In the genomic region with DNA sequence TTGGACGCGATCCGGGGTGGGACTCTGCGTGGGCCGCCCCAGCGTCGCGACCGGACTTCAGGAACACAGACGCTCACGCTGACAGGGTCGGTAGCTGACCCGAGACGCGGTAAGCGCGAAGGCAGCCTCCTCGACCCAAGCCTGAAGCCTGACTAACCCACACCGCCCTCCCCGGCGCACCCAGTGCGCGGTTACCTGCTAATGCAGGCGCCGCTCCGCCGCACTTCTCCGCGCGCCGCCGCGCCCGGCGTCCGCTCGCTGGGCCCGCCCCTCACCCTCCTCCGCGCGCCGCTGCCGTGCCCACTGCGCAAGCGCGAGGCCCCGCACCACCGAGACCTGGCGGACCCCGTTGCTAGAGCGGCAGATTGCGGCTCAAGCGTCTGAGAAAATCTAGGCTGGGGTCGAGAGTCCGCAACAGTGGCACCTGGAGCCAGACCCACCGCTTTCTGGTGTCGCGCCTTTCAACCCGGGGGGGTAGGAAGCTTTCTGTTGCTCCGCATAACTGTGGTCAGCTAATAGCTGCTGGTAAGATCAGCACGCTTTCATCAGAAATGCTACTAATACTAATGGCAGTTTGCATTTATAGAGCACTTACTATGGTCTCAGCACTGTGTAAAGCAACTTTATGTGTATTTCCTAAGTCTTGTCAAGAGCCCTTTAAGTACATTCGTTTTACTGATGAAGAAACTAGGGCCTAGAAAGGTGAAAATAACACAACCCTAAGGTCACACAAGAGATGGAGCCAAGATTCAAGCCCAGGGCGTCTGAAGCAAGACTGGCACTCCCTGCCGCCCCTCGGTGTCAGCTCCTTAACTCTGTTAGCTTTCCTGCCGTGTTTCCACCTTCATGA, we compare ENCODE assay signal across 8 cellular contexts. TPM values are rescaled to one million over a fixed set of nuclear protein-coding genes. Genes with fewer than 3 reads are reported as not detected.
A peak's percentile ranks its signal among the peaks of the same experiment; 100 is the strongest.
DNase-seq lines count a peak whose midpoint lies in the region; TF ChIP-seq lines count a peak whose summit lies in the region.

A gene with protein sequence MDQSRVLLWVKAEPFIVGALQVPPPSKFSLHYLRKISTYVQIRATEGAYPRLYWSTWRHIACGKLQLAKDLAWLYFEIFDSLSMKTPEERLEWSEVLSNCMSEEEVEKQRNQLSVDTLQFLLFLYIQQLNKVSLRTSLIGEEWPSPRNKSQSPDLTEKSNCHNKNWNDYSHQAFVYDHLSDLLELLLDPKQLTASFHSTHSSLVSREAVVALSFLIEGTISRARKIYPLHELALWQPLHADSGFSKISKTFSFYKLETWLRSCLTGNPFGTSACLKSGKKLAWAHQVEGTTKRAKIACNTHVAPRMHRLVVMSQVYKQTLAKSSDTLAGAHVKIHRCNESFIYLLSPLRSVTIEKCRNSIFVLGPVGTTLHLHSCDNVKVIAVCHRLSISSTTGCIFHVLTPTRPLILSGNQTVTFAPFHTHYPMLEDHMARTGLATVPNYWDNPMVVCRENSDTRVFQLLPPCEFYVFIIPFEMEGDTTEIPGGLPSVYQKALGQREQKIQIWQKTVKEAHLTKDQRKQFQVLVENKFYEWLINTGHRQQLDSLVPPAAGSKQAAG (minus strand): TSS at position 268 of the 850 bp plus-strand sequence. CDS start 3,010 bp downstream, outside the sequence.

- TF ChIP-seq CTCF in HFF-Myc (IDR thresholded peaks at IDR 0.05; ENCODE audit: low read depth, low read length, missing control alignments) (no peak), SK-N-SH (IDR thresholded peaks at IDR 0.05) (no peak)

- WGBS in SK-N-SH (ENCODE audit: low lambda C conversion rate) = 9% methylated on average over 13 of the region's 66 CpGs

- no peak for TF ChIP-seq RAD21 in SK-N-SH (IDR thresholded peaks at IDR 0.05; ENCODE audit: low read length)

- DNase-seq in GM04504 (ENCODE audit: low read depth) = peak; percentile 70
- peak; percentile 70 for DNase-seq in HFF-Myc (ENCODE audit: extremely low read depth, low read depth)
- peak; percentile 93 for DNase-seq in NAMALWA (ENCODE audit: low spot score)
- DNase-seq in SK-N-SH = peak; percentile 95
- peak; percentile 90 for DNase-seq in activated naive CD4-positive, alpha-beta T cell treated with anti-CD3 and anti-CD28 coated beads, Interleukin-2, amount 50 U/mL, for 16 hours
- DNase-seq in germinal center (ENCODE audit: low spot score) = peak; percentile 89
- peak; percentile 24 for DNase-seq in non-pigmented ciliary epithelial cell (ENCODE audit: low read depth)
- peak; percentile 22 to 94 (median 85) for DNase-seq in substantia nigra (lab: John Stamatoyannopoulos, UW)

- H3K27ac ChIP-seq in SK-N-SH (ENCODE audit: low read depth in 2 of 2, low read length in 1 of 2) (peak within 1 kb of the TSS; percentile 69 to 83), substantia nigra (ENCODE audit: low read depth, low read length, poor library complexity, severe bottlenecking) (peak within 1 kb of the TSS; percentile 86)

- H3K79me2 ChIP-seq in SK-N-SH (ENCODE audit: insufficient read depth) = peaks cover 48% of the 10 kb centered on the region

- no peaks in the 10 kb centered on the region for H3K9me3 ChIP-seq in SK-N-SH

- H3F3A ChIP-seq in SK-N-SH (replicated peaks; ENCODE audit: insufficient read depth) = peaks cover 3% of the 10 kb centered on the region

- CTCF ChIA-PET in SK-N-SH (lab: Yijun Ruan, JAX) = interaction anchor here (1.2 to 1.7 kb wide), 3 partner anchors 27 to 463 kb away, joined by 4 read pairs; no protein-coding TSS in a partner anchor

- H3K4me2 ChIP-seq in SK-N-SH = peak within 1 kb of the TSS; percentile 81

- POLR2A ChIA-PET in SK-N-SH (lab: Yijun Ruan, JAX) = interaction anchor here (1.4 to 2.2 kb wide), 2 partner anchors 216 to 629 kb away, joined by 3 to 7 read pairs; a partner anchor contains a TSS

- H3K9ac ChIP-seq in SK-N-SH = peak within 1 kb of the TSS; percentile 78

- peaks cover 0 to 13% of the 10 kb centered on the region in 2 experiments for H3K36me3 ChIP-seq in SK-N-SH (replicated peaks in 1 of 2; ENCODE audit: control insufficient read depth in 1 of 2, insufficient read depth in 2 of 2, low read length in 1 of 2)

- TF ChIP-seq EP300 in SK-N-SH (IDR thresholded peaks at IDR 0.05; ENCODE audit: borderline replicate concordance in 1 of 2, low read depth in 1 of 2, low read length in 1 of 2) = no peak; a peak in 1 of 4 replicates

- H3K4me1 ChIP-seq in SK-N-SH (ENCODE audit: control insufficient read depth in 1 of 2, insufficient read depth in 2 of 2, low read depth in 1 of 2, low read length in 1 of 2) = peaks cover 16 to 17% of the 10 kb centered on the region in 2 experiments

- H3K4me3 ChIP-seq in HFF-Myc (replicated peaks; ENCODE audit: low read depth, low read length) (peak within 1 kb of the TSS; percentile 75), SK-N-SH (ENCODE audit: low read depth in 2 of 2, low read length in 1 of 2) (peak within 1 kb of the TSS; percentile 94)

- H4K20me1 ChIP-seq in SK-N-SH (ENCODE audit: insufficient read depth) = no peaks in the 10 kb centered on the region

- H3K27me3 ChIP-seq in SK-N-SH (ENCODE audit: insufficient read depth) = no peaks in the 10 kb centered on the region

- peak within 1 kb of the TSS; percentile 100 for H2AFZ ChIP-seq in SK-N-SH (ENCODE audit: low read depth)

- no peaks in the 10 kb centered on the region for H3K9me2 ChIP-seq in SK-N-SH

TF ChIP-seq in SK-N-SH, 30 proteins besides CTCF, POLR2A, EP300 and RAD21:
- TF ChIP-seq TAF1 (IDR thresholded peaks at IDR 0.05; ENCODE audit: borderline replicate concordance, low read depth, low read length) (peak; percentile 86), MXI1 (IDR thresholded peaks at IDR 0.05; ENCODE audit: low read depth, low read length) (peak; percentile 85), YY1 (IDR thresholded peaks at IDR 0.05; ENCODE audit: low read depth) (no peak), CHD2 (IDR thresholded peaks at IDR 0.05; ENCODE audit: low read length, partially characterized antibody) (peak; percentile 61), NRF1 (IDR thresholded peaks at IDR 0.05; ENCODE audit: low read depth, low read length) (peak; percentile 94), SIN3A (IDR thresholded peaks at IDR 0.05; ENCODE audit: borderline replicate concordance, low read depth, low read length) (peak; percentile 56; the same call in 1 of the 2 replicates), FOXJ3 (CRISPR knock-in tag; IDR thresholded peaks at IDR 0.05) (0 out of 2 replicates have a peak, but pooled peaks have one; percentile 24), RCOR1 (IDR thresholded peaks at IDR 0.05; ENCODE audit: low read length) (no peak), POLR2AphosphoS5 (IDR thresholded peaks at IDR 0.05; ENCODE audit: low read depth, low read length) (peak; percentile 82)
- TF ChIP-seq, protein P1, sequence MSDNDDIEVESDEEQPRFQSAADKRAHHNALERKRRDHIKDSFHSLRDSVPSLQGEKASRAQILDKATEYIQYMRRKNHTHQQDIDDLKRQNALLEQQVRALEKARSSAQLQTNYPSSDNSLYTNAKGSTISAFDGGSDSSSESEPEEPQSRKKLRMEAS (IDR thresholded peaks at IDR 0.05; ENCODE audit: low read depth) = peak; percentile 57

RNA-seq across cellular contexts. Expression of the gene that starts here (rescaled TPM):
- 6.5 and 9.1 TPM in 2 replicates for polyA plus RNA-seq in SK-N-SH (2012; rRNA removed)
- 6.5 and 7.9 TPM in 2 replicates for polyA plus RNA-seq in SK-N-SH (2012; cell fraction: cytosol; rRNA removed)
- polyA plus RNA-seq in SK-N-SH (2012; cell fraction: nucleus; rRNA removed) = 6.2 and 12.6 TPM in 2 replicates

Comparison
In these comparisons a context has a peak if more than half of its experiments do, and no peak if none do; other contexts are left out.
1. Peak in every context shown above with its lines: DNase-seq, H3K4me3 ChIP-seq and H3K27ac ChIP-seq.
2. DNase-seq: peak in every context shown above with its lines; median percentile 95 in SK-N-SH; 93 in NAMALWA; 90 in activated naive CD4-positive, alpha-beta T cell treated with anti-CD3 and anti-CD28 coated beads, Interleukin-2, amount 50 U/mL, for 16 hours; 89 in germinal center; 85 in substantia nigra; 70 in GM04504; 70 in HFF-Myc; 24 in non-pigmented ciliary epithelial cell.